In genomic region chr13:113666951-113667701, GRCh38 we compare ENCODE assay signal across 19 cellular contexts. TPM values are rescaled to one million over a fixed set of nuclear protein-coding genes. Genes with fewer than 3 reads are reported as not detected.
DNase-seq lines count a peak whose midpoint lies in the region; ATAC-seq and TF ChIP-seq lines count a peak whose summit lies in the region.
"Had no signal": no experiment of that assay in that cellular context is flagged by ENCODE, and none has a peak within 500 bp of the region (broad histone marks: within the 10 kb centered on the region; RNA-seq: fewer than 3 reads in every experiment).

Gene GRK1, plus strand, starts transcription at chr13:113667219. Its CDS starts 168 bp downstream, at chr13:113667387.

- H3K36me3 ChIP-seq in aorta (ENCODE audit: control insufficient read depth in 1 of 2, insufficient read depth in 2 of 2, low read length in 1 of 2): no peaks in the 10 kb centered on the region

- no peak for ATAC-seq in Right ventricle myocardium superior (ENCODE audit: poor library complexity)
- no peak for ATAC-seq in Right ventricle myocardium inferior
- no peak for ATAC-seq in aorta (ENCODE audit: low FRiP score)
- no peak for ATAC-seq in activated CD8-positive, alpha-beta memory T cell treated with anti-CD3 and anti-CD28 coated beads, Interleukin-2, amount 10 ng/mL, durations not matched to agents 7 days and 5 days
- ATAC-seq: HCT116 had no signal

- peaks cover 3% of the 10 kb centered on the region for H3K27me3 Mint-ChIP-seq in nephron progenitor cell (ENCODE audit: low read depth, poor library complexity)
- peaks cover 4% of the 10 kb centered on the region for H3K27me3 Mint-ChIP-seq in activated CD8-positive, alpha-beta memory T cell treated with anti-CD3 and anti-CD28 coated beads, Interleukin-2, amount 10 ng/mL, durations not matched to agents 7 days and 5 days

- intact Hi-C loops in Right ventricle myocardium superior (cut with DNase I) (no loop called here), Right ventricle myocardium inferior (cut with DNase I) (no loop called here), aorta (cut with DNase I) (no loop called here)

- CTCF ChIA-PET in activated CD8-positive, alpha-beta memory T cell treated with anti-CD3 and anti-CD28 coated beads, Interleukin-2, amount 10 ng/mL, durations not matched to agents 7 days and 5 days (lab: Charles Lee): no interaction called here

- TF ChIP-seq CTCF in coronary artery (IDR thresholded peaks at IDR 0.05) (no peak), nephron progenitor cell (IDR thresholded peaks at IDR 0.05) (no peak)

- peaks cover 7% of the 10 kb centered on the region for H3K9me3 Mint-ChIP-seq in nephron progenitor cell
- peaks cover under 1% of the 10 kb centered on the region for H3K9me3 Mint-ChIP-seq in activated CD8-positive, alpha-beta memory T cell treated with anti-CD3 and anti-CD28 coated beads, Interleukin-2, amount 10 ng/mL, durations not matched to agents 7 days and 5 days (ENCODE audit: low read depth)

- no peaks in the 10 kb centered on the region for H3K27me3 ChIP-seq in aorta (ENCODE audit: control insufficient read depth in 1 of 2, insufficient read depth in 2 of 2, low read length in 1 of 2)

- H3K36me3 Mint-ChIP-seq in nephron progenitor cell (ENCODE audit: low read depth): no peaks in the 10 kb centered on the region
- H3K36me3 Mint-ChIP-seq in activated CD8-positive, alpha-beta memory T cell treated with anti-CD3 and anti-CD28 coated beads, Interleukin-2, amount 10 ng/mL, durations not matched to agents 7 days and 5 days: no peaks in the 10 kb centered on the region

- H3K27ac Mint-ChIP-seq in nephron progenitor cell: peak within 1 kb of the TSS; percentile 91
- no peak within 1 kb of the TSS for H3K27ac Mint-ChIP-seq in activated CD8-positive, alpha-beta memory T cell treated with anti-CD3 and anti-CD28 coated beads, Interleukin-2, amount 10 ng/mL, durations not matched to agents 7 days and 5 days
- H3K27ac Mint-ChIP-seq: nephron had no signal

- H3K27ac ChIP-seq in coronary artery: no peak within 1 kb of the TSS
- H3K27ac ChIP-seq in aorta (ENCODE audit: low read depth in 1 of 2, low read length in 2 of 2): no peak within 1 kb of the TSS

- H3K4me3 ChIP-seq in coronary artery (no peak within 1 kb of the TSS), aorta (ENCODE audit: low read length in 2 of 2) (no peak within 1 kb of the TSS)

- no peaks in the 10 kb centered on the region for H3K4me1 ChIP-seq in aorta (ENCODE audit: control insufficient read depth in 1 of 2, insufficient read depth in 2 of 2, low read length in 2 of 2)
- H3K4me1 ChIP-seq: Caco-2 had no signal

- H3K9me3 ChIP-seq in aorta (ENCODE audit: control insufficient read depth, low read length): no peaks in the 10 kb centered on the region
- H3K9me3 ChIP-seq: Caco-2 had no signal

- peak; percentile 36 for DNase-seq in Right ventricle myocardium superior
- DNase-seq in Right ventricle myocardium inferior (ENCODE audit: missing footprints): no peak
- peak; percentile 67 for DNase-seq in coronary artery (ENCODE audit: low spot score)
- no peak for DNase-seq in nephron progenitor cell
- peak; percentile 46 to 76 for DNase-seq in aorta
- no peak for DNase-seq in NCI-H446 treated with DMSO at 0.1 percent for 48 hours (lab: John Stamatoyannopoulos, UW)
- DNase-seq in nucleus accumbens (lab: John Stamatoyannopoulos, UW): no peak
- no peak for DNase-seq in activated CD8-positive, alpha-beta memory T cell treated with anti-CD3 and anti-CD28 coated beads, Interleukin-2, amount 10 ng/mL, durations not matched to agents 7 days and 5 days
- DNase-seq: activated CD4-positive, alpha-beta T cell treated with anti-CD3 and anti-CD28 coated beads, Interleukin-2, amount 50 U/mL, for 1 hour; amygdala; cerebellar nuclear complex; GDM1; MV-4-11; SIG-M5 had no signal

- WGBS in aorta, 2 donors: 78 to 79% methylated on average over 32 of the region's 32 CpGs

- no peak within 1 kb of the TSS for H3K4me3 Mint-ChIP-seq in nephron progenitor cell
- H3K4me3 Mint-ChIP-seq in activated CD8-positive, alpha-beta memory T cell treated with anti-CD3 and anti-CD28 coated beads, Interleukin-2, amount 10 ng/mL, durations not matched to agents 7 days and 5 days: no peak within 1 kb of the TSS
- H3K4me3 Mint-ChIP-seq: nephron had no signal

- peaks cover 19% of the 10 kb centered on the region for H3K4me1 Mint-ChIP-seq in nephron progenitor cell
- peaks cover under 1% of the 10 kb centered on the region for H3K4me1 Mint-ChIP-seq in activated CD8-positive, alpha-beta memory T cell treated with anti-CD3 and anti-CD28 coated beads, Interleukin-2, amount 10 ng/mL, durations not matched to agents 7 days and 5 days

RNA-seq across cellular contexts. Expression of gene GRK1, which starts in this region (rescaled TPM):
- 0.13 TPM for total RNA-seq in Right ventricle myocardium superior
- 0.11 TPM for total RNA-seq in Right ventricle myocardium inferior
- under 1 TPM in 1 of 2 donors, not detected in 1; 0.10 TPM for total RNA-seq in aorta
- not detected for polyA plus RNA-seq in aorta
- total RNA-seq in activated CD8-positive, alpha-beta memory T cell treated with anti-CD3 and anti-CD28 coated beads, Interleukin-2, amount 10 ng/mL, durations not matched to agents 7 days and 5 days: not detected
- total RNA-seq: Caco-2, fibroblast of villous mesenchyme, lower leg skin had no signal

Comparison
In these comparisons a context has a peak if more than half of its experiments do, and no peak if none do; other contexts are left out.
1. Peak in DNase-seq in Right ventricle myocardium superior; RNA of the gene not detected or under 1 TPM.
2. Peak in DNase-seq in aorta; RNA of the gene not detected or under 1 TPM.